ENCODE assay signal across 15 cellular contexts in the genomic region with DNA sequence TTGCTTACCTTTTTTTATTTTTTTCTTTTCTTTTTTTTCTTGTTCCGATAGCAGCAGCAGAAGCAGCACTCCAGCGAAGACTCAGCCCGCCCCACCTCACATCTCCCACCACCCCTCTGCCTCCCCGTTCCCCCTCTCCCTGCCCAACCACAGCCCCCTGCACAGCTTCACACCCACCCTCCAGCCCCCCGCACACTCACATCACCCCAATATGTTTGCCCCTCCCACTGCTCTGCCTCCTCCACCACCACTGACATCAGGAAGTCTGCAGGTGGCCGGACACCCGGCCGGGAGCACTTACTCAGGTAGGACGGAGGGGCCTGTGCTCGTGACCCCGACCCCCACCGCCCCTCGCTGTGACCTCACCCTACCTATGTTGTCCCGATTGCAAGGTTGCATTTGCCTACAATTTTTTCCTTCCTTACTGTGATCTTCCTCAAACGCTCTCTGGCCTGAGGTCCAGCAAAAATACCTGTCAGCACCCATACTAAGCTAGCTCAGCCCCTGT.
DNase-seq lines count a peak whose midpoint lies in the region; ATAC-seq and TF ChIP-seq lines count a peak whose summit lies in the region.
"Had no signal": no experiment of that assay in that cellular context is flagged by ENCODE, and none has a peak within 500 bp of the region (broad histone marks: within the 10 kb centered on the region; RNA-seq: fewer than 3 reads in every experiment).

No MANE protein-coding gene starts in this region.

- H3K27me3 ChIP-seq in GM06990 (replicated peaks; ENCODE audit: control insufficient read depth, insufficient read depth, low read length): no peaks in the 10 kb centered on the region

- H3K36me3 Mint-ChIP-seq in T-cell: peaks cover 8% of the 10 kb centered on the region
- H3K36me3 Mint-ChIP-seq in memory B cell: peaks cover 9% of the 10 kb centered on the region

- H3K36me3 ChIP-seq in GM06990 (ENCODE audit: control insufficient read depth, insufficient read depth, low read length): peaks cover 11% of the 10 kb centered on the region
- H3K36me3 ChIP-seq: HAP-1 had no signal

- POLR2A ChIA-PET in T-cell (lab: Charles Lee): no interaction called here

- ATAC-seq in GM21360 (IDR thresholded peaks at IDR 0.05; ENCODE audit: unreplicated experiment) (peak; percentile 2), T-cell (replicated peaks in 1 of 4) (peak in 3 of 4 experiments; percentile 8 to 17 (median 16)), memory B cell (ENCODE audit: low read depth) (peak; percentile 4), GM21367 (IDR thresholded peaks at IDR 0.05; ENCODE audit: unreplicated experiment) (no peak)
- no peak for ATAC-seq in activated CD4-positive, CD25-positive, alpha-beta regulatory T cell treated with anti-CD3 and anti-CD28 coated beads, Interleukin-2, amount 50 U/mL, for 24 hours

- peak overlapping the region in 1 of 2 donors; percentile 59 for H3K27ac Mint-ChIP-seq in T-cell
- peak overlapping the region; percentile 85 for H3K27ac Mint-ChIP-seq in memory B cell

- peak overlapping the region; percentile 64 to 75 (median 65) for H3K4me3 Mint-ChIP-seq in T-cell
- peak overlapping the region; percentile 81 for H3K4me3 Mint-ChIP-seq in memory B cell

- H3K27me3 Mint-ChIP-seq in T-cell (no peaks in the 10 kb centered on the region), memory B cell (no peaks in the 10 kb centered on the region)

- peaks cover 0 to 18% (median 18%) of the 10 kb centered on the region in 3 donors for H3K4me1 Mint-ChIP-seq in T-cell
- peaks cover 27% of the 10 kb centered on the region for H3K4me1 Mint-ChIP-seq in memory B cell

- H3K4me3 ChIP-seq in GM06990 (replicated peaks; ENCODE audit: low read depth, low read length): peak overlapping the region; percentile 53
- H3K4me3 ChIP-seq: HAP-1, mucosa of descending colon, thoracic aorta had no signal

- H3K9me3 Mint-ChIP-seq in T-cell (no peaks in the 10 kb centered on the region), memory B cell (no peaks in the 10 kb centered on the region)

- TF ChIP-seq CTCF in GM06990 (IDR thresholded peaks at IDR 0.05; ENCODE audit: insufficient read depth, low read length, poor library complexity, severe bottlenecking): no peak

- CTCF ChIA-PET in T-cell (lab: Charles Lee): no interaction called here

- DNase-seq in GM06990 (ENCODE audit: extremely low read depth, insufficient read length) (peak; percentile 61), T-cell (no peak), memory B cell (ENCODE audit: low spot score in 2 of 2) (no peak), foreskin melanocyte (no peak)
- DNase-seq: activated CD4-positive, CD25-positive, alpha-beta regulatory T cell treated with anti-CD3 and anti-CD28 coated beads, Interleukin-2, amount 50 U/mL, for 72 hours; DMS79; foreskin fibroblast; mucosa of descending colon; NCI-H226; Right ventricle myocardium superior had no signal

Comparison
In these comparisons a context has a peak if more than half of its experiments do, and no peak if none do; other contexts are left out.
1. ATAC-seq: peak in GM21360 (single experiment), T-cell (3 of 4) and memory B cell (single experiment); none in GM21367 (single experiment) and activated CD4-positive, CD25-positive, alpha-beta regulatory T cell treated with anti-CD3 and anti-CD28 coated beads, Interleukin-2, amount 50 U/mL, for 24 hours (0 of 2).